Comparison of ENCODE assay signal across 8 cellular contexts in the genomic region with DNA sequence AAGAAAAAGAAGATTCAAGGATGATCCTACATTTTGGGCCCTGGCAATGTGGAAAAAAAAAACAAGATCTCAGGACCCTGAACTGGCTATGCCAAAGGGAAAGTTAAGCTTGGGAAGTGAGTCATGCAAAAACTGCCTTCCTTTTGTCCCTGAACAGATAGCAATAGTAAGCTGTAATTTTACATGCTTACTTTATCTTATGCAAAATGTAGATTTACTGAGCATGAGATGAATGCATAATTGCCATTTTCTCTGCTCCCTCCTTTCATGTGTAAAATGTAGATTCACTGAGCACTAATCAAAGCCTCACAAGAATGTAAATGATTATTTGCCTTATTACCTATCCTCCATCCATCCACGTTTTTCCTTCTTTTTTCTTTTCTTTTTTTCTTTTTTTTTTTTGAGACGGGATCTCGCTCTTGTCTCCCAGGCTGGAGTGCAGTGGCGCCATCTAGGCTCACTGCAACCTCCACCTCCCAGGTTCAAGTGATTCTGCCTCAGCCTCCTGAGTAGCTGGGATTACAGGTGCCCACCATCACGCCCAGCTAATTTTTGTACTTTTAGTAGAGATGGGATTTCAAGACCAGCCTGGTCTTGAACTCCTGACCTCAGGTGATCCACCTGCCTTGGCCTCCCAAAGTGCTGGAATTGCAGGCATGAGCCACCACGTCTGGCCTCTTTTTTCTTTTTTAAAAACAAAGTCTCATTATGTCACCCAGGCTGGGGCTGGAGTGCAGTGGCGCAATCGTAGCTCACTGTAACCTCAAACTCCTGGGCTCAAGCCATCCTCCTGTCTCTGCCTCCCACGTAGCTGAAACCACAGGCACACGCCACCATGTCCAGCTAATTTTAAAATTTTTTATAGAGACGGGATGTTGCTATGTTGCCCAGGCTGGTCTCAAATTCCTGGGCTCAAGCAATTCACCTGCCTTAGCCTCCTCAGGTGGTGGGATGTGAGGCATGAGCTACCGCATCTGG.
DNase-seq lines count a peak whose midpoint lies in the region; TF ChIP-seq lines count a peak whose summit lies in the region.
"Not testable (repeated sequence)": the region's sequence is repeated elsewhere in the genome, so short reads cannot be mapped to it uniquely, and the experiment has no call there.

No MANE protein-coding gene starts in this region.

- TF ChIP-seq POLR2A in Peyer's patch (IDR thresholded peaks at IDR 0.05) = not testable (repeated sequence)

- H2BK5ac ChIP-seq in neuronal stem cell (ENCODE audit: low read length) = not testable (repeated sequence)

- H3K9me3 ChIP-seq in A673 (ENCODE audit: low read depth, low read length, poor library complexity, severe bottlenecking); Peyer's patch; hepatocyte (ENCODE audit: low read depth); neuronal stem cell (replicated peaks in 1 of 2; ENCODE audit: control insufficient read depth in 2 of 2, insufficient read depth in 1 of 2, low read depth in 1 of 2, low read length in 2 of 2): not testable (repeated sequence)

- H3K4me3 ChIP-seq in A673 (ENCODE audit: low read depth, low read length, poor library complexity, severe bottlenecking); Peyer's patch; epithelial cell of esophagus (ENCODE audit: low read length); hepatocyte; neuronal stem cell (ENCODE audit: low read length in 2 of 2): not testable (repeated sequence)

- not testable (repeated sequence) for H2BK15ac ChIP-seq in neuronal stem cell (ENCODE audit: low read length)

- not testable (repeated sequence) for H4K8ac ChIP-seq in neuronal stem cell (ENCODE audit: low read depth, low read length)

- intact Hi-C loops in A673 (cut with micrococcal nuclease; ENCODE audit: unreplicated experiment) = not testable (repeated sequence)

- H3K23ac ChIP-seq in neuronal stem cell (ENCODE audit: low read depth, low read length, poor library complexity) = not testable (repeated sequence)

- not testable (repeated sequence) for TF ChIP-seq EP300 in Ishikawa (IDR thresholded peaks at IDR 0.05; ENCODE audit: borderline replicate concordance)

- H3K14ac ChIP-seq in neuronal stem cell (ENCODE audit: low read length) = not testable (repeated sequence)

- POLR2A ChIA-PET in A673 (lab: Charles Lee; ENCODE audit: low non-redundant PET) = not testable (repeated sequence)

- not testable (repeated sequence) for H4K20me1 ChIP-seq in hepatocyte (ENCODE audit: insufficient read depth, poor library complexity, severe bottlenecking)

- H3K18ac ChIP-seq in neuronal stem cell (ENCODE audit: low read length) = not testable (repeated sequence)

- BruUV-seq in A673 (replicated peaks; lab: Mats Ljungman, UMichigan) = not testable (repeated sequence)

- not testable (repeated sequence) for H2AK5ac ChIP-seq in neuronal stem cell (ENCODE audit: low read depth, low read length)

- TF ChIP-seq RAD21 in Ishikawa (IDR thresholded peaks at IDR 0.05; ENCODE audit: low read depth) = peak; percentile 69

- H3K27ac ChIP-seq in A673 (ENCODE audit: low read depth, low read length, poor library complexity, severe bottlenecking); Peyer's patch; hepatocyte; neuronal stem cell (replicated peaks; ENCODE audit: low read length): not testable (repeated sequence)

- H4K91ac ChIP-seq in neuronal stem cell (ENCODE audit: low read depth, low read length, poor library complexity) = not testable (repeated sequence)

- not testable (repeated sequence) for H3K4me1 ChIP-seq in A673 (ENCODE audit: insufficient read depth, low read length, poor library complexity, severe bottlenecking); Peyer's patch; hepatocyte (ENCODE audit: insufficient read depth)
- peaks cover 5 to 15% of the 10 kb centered on the region in 2 donors for H3K4me1 ChIP-seq in neuronal stem cell (ENCODE audit: control insufficient read depth in 2 of 2, insufficient read depth in 1 of 2, low read depth in 1 of 2, low read length in 2 of 2)

- H3K27me3 ChIP-seq in A673 (replicated peaks; ENCODE audit: insufficient read depth, low read depth, low read length, poor library complexity); Peyer's patch; hepatocyte; neuronal stem cell (ENCODE audit: control insufficient read depth in 3 of 3, insufficient read depth in 3 of 3, low read depth in 1 of 3, low read length in 3 of 3): not testable (repeated sequence)

- WGBS in hepatocyte (ENCODE audit: low lambda C conversion rate, missing lambda C conversion rate) = 79% methylated on average over 10 of the region's 12 CpGs
- WGBS in neuronal stem cell (ENCODE audit: extremely low coverage in 2 of 2, insufficient read length in 2 of 2, insufficient replicate concordance in 1 of 2), 2 donors = no CpG with 5 or more reads among the region's 12 CpGs

- H2AFZ ChIP-seq in hepatocyte = not testable (repeated sequence)
- peak overlapping the region; percentile 11 for H2AFZ ChIP-seq in neuronal stem cell (ENCODE audit: low read length)

- not testable (repeated sequence) for H2BK12ac ChIP-seq in neuronal stem cell (ENCODE audit: low read length)

- DNase-seq in A673 (ENCODE audit: low spot score) = peak; percentile 53
- DNase-seq in GM13976 (ENCODE audit: low spot score); Peyer's patch; hepatocyte (ENCODE audit: low spot score); neuronal stem cell (ENCODE audit: low spot score): not testable (repeated sequence)
- peak; percentile 35 for DNase-seq in astrocyte of the hippocampus (ENCODE audit: low read depth, low spot score)
- peak; percentile 37 for DNase-seq in epithelial cell of esophagus (ENCODE audit: low read depth)

- not testable (repeated sequence) for H2BK120ac ChIP-seq in neuronal stem cell (ENCODE audit: low read depth, low read length)

- TF ChIP-seq CTCF in A673 (conservative IDR thresholded peaks at IDR 0.05; ENCODE audit: low read depth, low read length) (peak; percentile 64), GM13976 (IDR thresholded peaks at IDR 0.05; ENCODE audit: borderline replicate concordance, control extremely low read depth, extremely low read depth, insufficient read depth, missing control alignments) (peak; percentile 31), Peyer's patch (IDR thresholded peaks at IDR 0.05) (peak in 4 of 6 experiments; percentile 6 to 26 (median 18)), hepatocyte (IDR thresholded peaks at IDR 0.05; ENCODE audit: poor library complexity) (peak; percentile 37)
- TF ChIP-seq CTCF in epithelial cell of esophagus (IDR thresholded peaks at IDR 0.05; ENCODE audit: insufficient read depth, low read depth, low read length, missing control alignments) = not testable (repeated sequence)

- not testable (repeated sequence) for H3K4me2 ChIP-seq in hepatocyte; neuronal stem cell (ENCODE audit: insufficient read depth, low read length, poor library complexity, severe bottlenecking)

- not testable (repeated sequence) for H3K9ac ChIP-seq in neuronal stem cell (ENCODE audit: low read depth, low read length, poor library complexity)

- CTCF ChIA-PET in A673 (lab: Charles Lee) = interaction anchor here (0.7 to 1.3 kb wide), 5 partner anchors 90 to 452 kb away, joined by 3 to 5 read pairs (median 4); no protein-coding TSS in a partner anchor

- not testable (repeated sequence) for H3K4ac ChIP-seq in neuronal stem cell (ENCODE audit: low read length)

- not testable (repeated sequence) for H3K36me3 ChIP-seq in A673 (ENCODE audit: insufficient read depth, low read length, poor library complexity, severe bottlenecking); Peyer's patch; hepatocyte (replicated peaks; ENCODE audit: insufficient read depth, low read depth); neuronal stem cell (replicated peaks in 1 of 2; ENCODE audit: control insufficient read depth in 2 of 2, insufficient read depth in 2 of 2, low read length in 2 of 2)

- H3K79me1 ChIP-seq in neuronal stem cell (ENCODE audit: low read depth, low read length) = not testable (repeated sequence)

- not testable (repeated sequence) for H3K79me2 ChIP-seq in hepatocyte

- H3K9me2 ChIP-seq in hepatocyte (replicated peaks; ENCODE audit: insufficient read depth) = not testable (repeated sequence)

- in situ Hi-C loops in GM13976 (cut with MboI; ENCODE audit: low sequenced_read_pairs, unreplicated experiment) = not testable (repeated sequence)
